Comparison of ENCODE assay signal across 7 cellular contexts in genomic region chr10:31770307-31770902, GRCh38.
DNase-seq lines count a peak whose midpoint lies in the region; ATAC-seq, FAIRE-seq and TF ChIP-seq lines count a peak whose summit lies in the region.

No MANE protein-coding gene starts in this region.

- no peak overlapping the region for H3K4me3 ChIP-seq in SU-DHL-6 (ENCODE audit: insufficient read depth, low read length, poor library complexity, severe bottlenecking)
- H3K4me3 ChIP-seq in astrocyte of the cerebellum (ENCODE audit: low read depth, low read length), result no peak overlapping the region

- DNase-seq in GM13976 (ENCODE audit: low spot score), result peak; percentile 76
- DNase-seq in astrocyte of the cerebellum (ENCODE audit: low read depth), result no peak
- DNase-seq in left colon, result peak in 1 of 2 donors; percentile 71
- peak; percentile 22 to 34 for DNase-seq in stimulated activated CD8-positive, alpha-beta memory T cell treated with anti-CD3 and anti-CD28 coated beads, Interleukin-4, amount 100 ng/mL, for 4 hours (ENCODE audit: low read depth in 2 of 2, low spot score in 1 of 2)
- DNase-seq in H54 (ENCODE audit: insufficient read length, low spot score), result no peak

- no peaks in the 10 kb centered on the region for H3K36me3 ChIP-seq in SU-DHL-6 (ENCODE audit: low read length)

- FAIRE-seq in H54 (lab: Jason Lieb, UNC), result no peak

- no peaks in the 10 kb centered on the region for H3K27me3 ChIP-seq in SU-DHL-6 (ENCODE audit: low read length)

- no peaks in the 10 kb centered on the region for H3K79me2 ChIP-seq in SU-DHL-6 (ENCODE audit: insufficient read depth, low read length)

- no peaks in the 10 kb centered on the region for H4K20me1 ChIP-seq in SU-DHL-6 (ENCODE audit: low read depth, low read length)

- ATAC-seq in HG02678 (IDR thresholded peaks at IDR 0.05; ENCODE audit: unreplicated experiment) (peak; percentile 80), left colon (peak; percentile 91)

- intact Hi-C loops in left colon (cut with DNase I, micrococcal nuclease), result no loop called here

- no peaks in the 10 kb centered on the region for H3K9me2 ChIP-seq in SU-DHL-6 (replicated peaks; ENCODE audit: insufficient read depth, low read length)

- no peaks in the 10 kb centered on the region for H3K9me3 ChIP-seq in SU-DHL-6 (ENCODE audit: insufficient read depth, low read length)

- no peak for TF ChIP-seq POLR2A in H54 (IDR thresholded peaks at IDR 0.05; ENCODE audit: low read depth, low read length)

- no peak overlapping the region for H2AFZ ChIP-seq in SU-DHL-6 (ENCODE audit: low read depth, low read length, severe bottlenecking)

- in situ Hi-C loops in GM13976 (cut with MboI; ENCODE audit: low sequenced_read_pairs, unreplicated experiment) (no loop called here), astrocyte of the cerebellum (cut with HindIII; ENCODE audit: low sequenced_read_pairs) (no loop called here)

- no peaks in the 10 kb centered on the region for H3F3A ChIP-seq in SU-DHL-6 (ENCODE audit: insufficient read depth)

- no peak overlapping the region for H3K9ac ChIP-seq in SU-DHL-6 (ENCODE audit: low read length)

- H3K4me2 ChIP-seq in SU-DHL-6 (ENCODE audit: low read depth, low read length, poor library complexity, severe bottlenecking), result no peak overlapping the region

- H3K27ac ChIP-seq in SU-DHL-6 (ENCODE audit: low read depth, low read length), result no peak overlapping the region

- TF ChIP-seq CTCF in GM13976 (IDR thresholded peaks at IDR 0.05; ENCODE audit: borderline replicate concordance, control extremely low read depth, extremely low read depth, insufficient read depth, missing control alignments), result peak; percentile 75
- peak; percentile 63 for TF ChIP-seq CTCF in SU-DHL-6 (IDR thresholded peaks at IDR 0.05; ENCODE audit: insufficient read depth, low read length, poor library complexity, severe bottlenecking)
- TF ChIP-seq CTCF in astrocyte of the cerebellum (IDR thresholded peaks at IDR 0.05; ENCODE audit: low read depth, low read length, missing control alignments), result peak; percentile 50

Comparison
In these comparisons a context has a peak if more than half of its experiments do, and no peak if none do; other contexts are left out.
1. DNase-seq: peak in GM13976 (single experiment) and stimulated activated CD8-positive, alpha-beta memory T cell treated with anti-CD3 and anti-CD28 coated beads, Interleukin-4, amount 100 ng/mL, for 4 hours (2 of 2); none in astrocyte of the cerebellum (single experiment) and H54 (single experiment).
2. Peak in every context shown above with its lines, with median percentiles within 50 percentile points of each other: CTCF ChIP-seq.